In the genomic region with DNA sequence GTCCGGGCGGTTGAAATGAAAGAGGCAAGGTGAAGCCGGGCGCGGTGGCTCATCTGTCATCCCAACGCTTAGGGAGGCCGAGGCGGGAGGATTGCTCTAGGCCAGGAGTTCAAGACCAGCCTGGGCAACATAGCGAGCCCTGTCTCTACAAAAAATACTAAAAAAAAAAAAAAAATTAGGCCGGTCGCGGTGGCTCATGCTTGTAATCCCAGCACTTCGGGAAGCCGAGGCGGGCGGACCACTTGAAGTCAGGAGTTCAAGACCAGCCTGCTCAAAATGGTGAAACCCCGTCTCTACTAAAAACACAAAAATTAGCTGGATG, we compare ENCODE assay signal across 8 cellular contexts. TPM values are rescaled to one million over a fixed set of nuclear protein-coding genes. Genes with fewer than 3 reads are reported as not detected.
DNase-seq lines count a peak whose midpoint lies in the region; ATAC-seq and TF ChIP-seq lines count a peak whose summit lies in the region.

No MANE protein-coding gene starts in this region.

- no peak for TF ChIP-seq POLR2A in NB4 (IDR thresholded peaks at IDR 0.05; ENCODE audit: extremely low read depth, insufficient read length)

- H4K20me1 ChIP-seq in BLaER1 treated with 17β-estradiol and CSF1 and Interleukin-3, amounts not matched to agents 10 nM and 100 nM = no peaks in the 10 kb centered on the region; a peak in 2 of 22 replicates

- H3K27me3 ChIP-seq in BLaER1 treated with 17β-estradiol and CSF1 and Interleukin-3, amounts not matched to agents 10 nM and 100 nM = peaks cover 25 to 41% (median 36%) of the 10 kb centered on the region in 11 experiments
- H3K27me3 ChIP-seq in effector memory CD4-positive, alpha-beta T cell (replicated peaks; ENCODE audit: control insufficient read depth, insufficient read depth, low read length, poor library complexity, severe bottlenecking) = no peaks in the 10 kb centered on the region

- H3K4me3 ChIP-seq in BLaER1 treated with 17β-estradiol and CSF1 and Interleukin-3, amounts not matched to agents 10 nM and 100 nM = peak overlapping the region in 3 of 10 experiments; percentile 14 to 47 (median 16); a peak in 3 of 20 replicates
- peak overlapping the region; percentile 44 for H3K4me3 ChIP-seq in NB4 (ENCODE audit: low read depth, low read length)
- H3K4me3 ChIP-seq in effector memory CD4-positive, alpha-beta T cell (ENCODE audit: insufficient read depth, low read depth, low read length, poor library complexity, severe bottlenecking) = peak overlapping the region; percentile 76

- DNase-seq in NB4 (ENCODE audit: low read depth) (no peak), neural crest cell (ENCODE audit: low read depth, low spot score) (no peak), ecto neural progenitor cell (ENCODE audit: low spot score) (no peak), NCI-H2196 treated with DMSO at 0.1 percent for 48 hours (lab: John Stamatoyannopoulos, UW; ENCODE audit: unreplicated experiment) (no peak), middle frontal gyrus (ENCODE audit: extremely low spot score, low spot score) (no peak)
- no peak for DNase-seq in effector memory CD4-positive, alpha-beta T cell

- H3K4me1 Mint-ChIP-seq in neural crest cell = peaks cover 14% of the 10 kb centered on the region

- no peaks in the 10 kb centered on the region for H3K36me3 ChIP-seq in BLaER1 treated with 17β-estradiol and CSF1 and Interleukin-3, amounts not matched to agents 10 nM and 100 nM
- peaks cover 29% of the 10 kb centered on the region for H3K36me3 ChIP-seq in effector memory CD4-positive, alpha-beta T cell (ENCODE audit: control insufficient read depth, insufficient read depth, low read length)

- H3K36me3 Mint-ChIP-seq in neural crest cell (ENCODE audit: low read depth) = peaks cover 25% of the 10 kb centered on the region

- no peak overlapping the region for H3K27ac ChIP-seq in BLaER1 treated with 17β-estradiol and CSF1 and Interleukin-3, amounts not matched to agents 10 nM and 100 nM
- peak overlapping the region; percentile 78 for H3K27ac ChIP-seq in effector memory CD4-positive, alpha-beta T cell (ENCODE audit: insufficient read depth, low read length, poor library complexity, severe bottlenecking)

- peak overlapping the region in 7 of 11 experiments; percentile 16 to 52 (median 29); a peak in 7 of 22 replicates for H3K4me2 ChIP-seq in BLaER1 treated with 17β-estradiol and CSF1 and Interleukin-3, amounts not matched to agents 10 nM and 100 nM

- no peak for ATAC-seq in GM18870 (IDR thresholded peaks at IDR 0.05; ENCODE audit: unreplicated experiment)

- H3K27me3 Mint-ChIP-seq in neural crest cell (ENCODE audit: low read depth) = peaks cover 8% of the 10 kb centered on the region

- H3K9ac ChIP-seq in BLaER1 treated with 17β-estradiol and CSF1 and Interleukin-3, amounts not matched to agents 10 nM and 100 nM = no peak overlapping the region

- H3K9me3 ChIP-seq in BLaER1 treated with 17β-estradiol and CSF1 and Interleukin-3, amounts not matched to agents 10 nM and 100 nM (replicated peaks in 1 of 11) = no peaks in the 10 kb centered on the region
- H3K9me3 ChIP-seq in effector memory CD4-positive, alpha-beta T cell (ENCODE audit: control insufficient read depth, low read length) = no peaks in the 10 kb centered on the region

- TF ChIP-seq CTCF in NB4 (IDR thresholded peaks at IDR 0.05; ENCODE audit: low read depth, low read length) = no peak
- no peak for TF ChIP-seq CTCF in neural crest cell (conservative IDR thresholded peaks at IDR 0.05)

- peaks cover 3% of the 10 kb centered on the region for H3K9me3 Mint-ChIP-seq in neural crest cell

- H3K4me1 ChIP-seq in BLaER1 treated with 17β-estradiol and CSF1 and Interleukin-3, amounts not matched to agents 10 nM and 100 nM = peaks cover 0 to 32% (median 22%) of the 10 kb centered on the region in 10 experiments; a peak in 15 of 20 replicates
- peaks cover 14% of the 10 kb centered on the region for H3K4me1 ChIP-seq in effector memory CD4-positive, alpha-beta T cell (ENCODE audit: control insufficient read depth, insufficient read depth, low read length, poor library complexity, severe bottlenecking)

- peak overlapping the region; percentile 98 for H3K27ac Mint-ChIP-seq in neural crest cell (ENCODE audit: unreplicated experiment)

- peak overlapping the region; percentile 97 for H3K4me3 Mint-ChIP-seq in neural crest cell

RNA-seq across cellular contexts. Expression of a gene that starts 0.3 kb away (rescaled TPM):
- total RNA-seq in neural crest cell = 1.1 and 1.3 TPM in 2 replicates

RNA-seq across cellular contexts. Expression of a gene that starts 0.6 kb away (rescaled TPM):
- 125 and 129 TPM in 2 replicates for total RNA-seq in neural crest cell

RNA-seq across cellular contexts. Expression of a gene that starts 34.1 kb away (rescaled TPM):
- total RNA-seq in neural crest cell = 10.9 and 13.5 TPM in 2 replicates

RNA-seq across cellular contexts. Expression of a gene that starts 36.8 kb away (rescaled TPM):
- total RNA-seq in neural crest cell = 1.2 TPM in 1 of 2 replicates, not detected in the other

RNA-seq across cellular contexts. Expression of a gene that starts 44.2 kb away (rescaled TPM):
- total RNA-seq in neural crest cell = not detected in 2 replicates
